1 cellular context compared by ENCODE assay signal in genomic region chr11:103234974-103235373, GRCh38.
A peak's percentile ranks its signal among the peaks of the same experiment; 100 is the strongest.
TF ChIP-seq lines count a peak whose summit lies in the region.

No MANE protein-coding gene starts in this region.

TF ChIP-seq in IMR-90, 13 proteins besides CTCF, POLR2A, EP300 and RAD21:
- TF ChIP-seq MAZ (IDR thresholded peaks at IDR 0.05; ENCODE audit: borderline replicate concordance, low read depth, low read length) (no peak), RCOR1 (IDR thresholded peaks at IDR 0.05; ENCODE audit: insufficient replicate concordance, low read length) (no peak), MXI1 (IDR thresholded peaks at IDR 0.05; ENCODE audit: borderline replicate concordance, low read depth, low read length) (no peak), MAFK (IDR thresholded peaks at IDR 0.05; ENCODE audit: low read depth, low read length) (0 out of 2 replicates have a peak, but pooled peaks have one; percentile 2), FOS (IDR thresholded peaks at IDR 0.05; ENCODE audit: low read depth, low read length) (peak; percentile 11; the same call in 1 of the 2 replicates), CEBPB (IDR thresholded peaks at IDR 0.05; ENCODE audit: low read depth, low read length) (peak; percentile 92), ELK1 (IDR thresholded peaks at IDR 0.05; ENCODE audit: borderline replicate concordance, low read depth, low read length) (no peak), CHD1 (IDR thresholded peaks at IDR 0.05; ENCODE audit: low read depth, low read length) (no peak), SMC3 (IDR thresholded peaks at IDR 0.05; ENCODE audit: low read depth, low read length) (no peak), NFE2L2 (IDR thresholded peaks at IDR 0.05; ENCODE audit: low read depth, low read length) (no peak), USF2 (IDR thresholded peaks at IDR 0.05; ENCODE audit: low read depth, low read length) (no peak), RFX5 (IDR thresholded peaks at IDR 0.05; ENCODE audit: low read depth, low read length) (no peak), BHLHE40 (IDR thresholded peaks at IDR 0.05; ENCODE audit: low read depth, low read length) (no peak)
TF ChIP-seq in IMR-90: peak in this region for 3.
